Comparison of ENCODE assay signal across 9 cellular contexts in genomic region chr6:12483712-12484111, GRCh38.
DNase-seq lines count a peak whose midpoint lies in the region; ATAC-seq and TF ChIP-seq lines count a peak whose summit lies in the region.
"Had no signal": no experiment of that assay in that cellular context is flagged by ENCODE, and none has a peak within 500 bp of the region (broad histone marks: within the 10 kb centered on the region; RNA-seq: fewer than 3 reads in every experiment).

No MANE protein-coding gene starts in this region.

- DNase-seq in CD1c-positive myeloid dendritic cell (ENCODE audit: extremely low spot score) = peak; percentile 2
- DNase-seq in ascending aorta (ENCODE audit: low spot score in 2 of 2) = peak in 1 of 2 donors; percentile 78
- peak; percentile 93 for DNase-seq in renal cortical epithelial cell (ENCODE audit: low read depth)
- DNase-seq in hippocampal formation (lab: John Stamatoyannopoulos, UW) = no peak
- DNase-seq in stimulated activated CD4-positive, alpha-beta T cell treated with anti-CD3 and anti-CD28 coated beads, Interleukin-1b, Interleukin-23, amount 100 ng/mL, for 48 hours = no peak
- no peak for DNase-seq in stimulated activated naive CD4-positive, alpha-beta T cell (lab: John Stamatoyannopoulos, UW)

- ATAC-seq in GM19395 (IDR thresholded peaks at IDR 0.05; ENCODE audit: unreplicated experiment) (peak; percentile 89), HG03378 (IDR thresholded peaks at IDR 0.05; ENCODE audit: unreplicated experiment) (peak; percentile 87)

- no peaks in the 10 kb centered on the region for H3K27me3 ChIP-seq in ascending aorta

- H3K27ac ChIP-seq in ascending aorta = peak overlapping the region; percentile 12 to 15
- H3K27ac ChIP-seq: HL-60 had no signal

- peaks cover 0 to 13% of the 10 kb centered on the region in 2 donors for H3K4me1 ChIP-seq in ascending aorta

- intact Hi-C loops in ascending aorta (cut with DNase I) = loop anchor here (10.0 kb wide), 1 partner anchor 879 kb away; no protein-coding TSS in a partner anchor

- TF ChIP-seq CTCF in ascending aorta (IDR thresholded peaks at IDR 0.05) = no peak

- H3K9me3 ChIP-seq in ascending aorta = no peaks in the 10 kb centered on the region

- H3K36me3 ChIP-seq in ascending aorta = no peaks in the 10 kb centered on the region

- peak overlapping the region; percentile 19 to 36 for H3K4me3 ChIP-seq in ascending aorta

Comparison
In these comparisons a context has a peak if more than half of its experiments do, and no peak if none do; other contexts are left out.
1. DNase-seq: peak in CD1c-positive myeloid dendritic cell (single experiment) and renal cortical epithelial cell (single experiment); none in hippocampal formation (0 of 2), stimulated activated CD4-positive, alpha-beta T cell treated with anti-CD3 and anti-CD28 coated beads, Interleukin-1b, Interleukin-23, amount 100 ng/mL, for 48 hours (single experiment) and stimulated activated naive CD4-positive, alpha-beta T cell (0 of 6).